In the genomic region with DNA sequence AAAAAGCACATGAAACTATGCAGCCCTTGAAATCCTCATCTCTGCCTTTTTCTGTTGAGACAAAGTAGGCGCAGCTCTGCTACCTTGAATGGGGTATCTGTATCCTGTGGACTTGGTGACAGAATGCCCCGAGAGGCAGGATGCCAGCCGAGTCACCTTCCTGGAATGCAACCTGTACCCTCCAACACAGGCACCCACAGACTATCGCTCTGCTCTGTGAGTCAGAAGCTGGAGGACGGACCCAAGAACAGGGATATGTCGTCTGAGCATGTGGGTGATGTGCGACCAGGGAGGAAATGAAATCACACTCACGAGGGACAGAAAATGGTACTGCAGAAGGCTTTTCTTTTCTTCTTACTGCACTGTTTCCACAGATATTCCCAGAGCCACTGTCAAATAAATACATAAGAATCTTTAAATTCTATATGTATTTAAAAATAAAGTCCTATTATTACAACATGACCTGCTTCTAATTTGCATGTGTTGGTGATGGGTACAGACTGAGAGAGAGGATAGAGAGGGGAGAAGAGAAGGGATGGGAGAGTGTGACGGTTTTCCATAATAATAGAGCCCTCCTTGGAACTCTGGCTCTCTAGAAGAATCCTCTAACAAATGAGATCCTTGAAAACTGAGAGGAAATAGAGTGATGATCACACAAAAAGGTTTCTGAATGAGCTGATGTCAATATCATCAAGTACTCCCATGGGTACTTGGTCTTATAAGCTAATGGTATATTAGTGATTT, we compare ENCODE assay signal across 8 cellular contexts.
DNase-seq lines count a peak whose midpoint lies in the region; ATAC-seq and TF ChIP-seq lines count a peak whose summit lies in the region.

No MANE protein-coding gene starts in this region.

- no peak overlapping the region for H3K4me3 Mint-ChIP-seq in progenitor cell of endocrine pancreas (ENCODE audit: low read depth)

- H3K9me3 ChIP-seq in PC-9 (ENCODE audit: insufficient read depth, low read depth), result no peaks in the 10 kb centered on the region
- no peaks in the 10 kb centered on the region for H3K9me3 ChIP-seq in BE2C
- H3K9me3 ChIP-seq in spleen, result no peaks in the 10 kb centered on the region

- POLR2A ChIA-PET in PC-9 (lab: Charles Lee; ENCODE audit: unreplicated experiment), result interaction anchor here (0.5 to 0.6 kb wide), 3 partner anchors 70 to 215 kb away, joined by 4 to 9 read pairs (median 5); no protein-coding TSS in a partner anchor

- no peak for TF ChIP-seq CTCF in PC-9 (conservative IDR thresholded peaks at IDR 0.05)
- TF ChIP-seq CTCF in coronary artery (IDR thresholded peaks at IDR 0.05), result no peak
- TF ChIP-seq CTCF in BE2C (IDR thresholded peaks at IDR 0.05; ENCODE audit: low read depth, low read length), result no peak
- TF ChIP-seq CTCF in progenitor cell of endocrine pancreas (IDR thresholded peaks at IDR 0.05; ENCODE audit: unreplicated experiment), result no peak
- no peak for TF ChIP-seq CTCF in spleen (IDR thresholded peaks at IDR 0.05 in 8 of 11, conservative IDR thresholded peaks at IDR 0.05 in 3 of 11)

- WGBS in spleen, 5 donors, result 61 to 74% (median 72%) methylated on average over 9 of the region's 9 CpGs

- H3K27me3 ChIP-seq in PC-9 (ENCODE audit: insufficient read depth, low read depth) (no peaks in the 10 kb centered on the region), BE2C (no peaks in the 10 kb centered on the region), spleen (replicated peaks in 1 of 7) (no peaks in the 10 kb centered on the region)

- peak overlapping the region; percentile 58 for H3K4me2 ChIP-seq in PC-9

- H3K27me3 Mint-ChIP-seq in progenitor cell of endocrine pancreas, result no peaks in the 10 kb centered on the region

- no peak overlapping the region for H2AFZ ChIP-seq in PC-9

- H3K4me3 ChIP-seq in PC-9, result no peak overlapping the region
- no peak overlapping the region for H3K4me3 ChIP-seq in coronary artery
- H3K4me3 ChIP-seq in BE2C (ENCODE audit: low read depth, low read length), result no peak overlapping the region
- no peak overlapping the region for H3K4me3 ChIP-seq in spleen

- H3K27ac Mint-ChIP-seq in progenitor cell of endocrine pancreas, result no peak overlapping the region

- peak; percentile 51 for DNase-seq in AG20443 (ENCODE audit: low spot score)
- DNase-seq in PC-9, result peak; percentile 91 to 94
- no peak for DNase-seq in coronary artery (ENCODE audit: low spot score)
- peak; percentile 97 for DNase-seq in renal cortical epithelial cell (ENCODE audit: low read depth)
- DNase-seq in BE2C, result no peak
- DNase-seq in progenitor cell of endocrine pancreas (ENCODE audit: low spot score, unreplicated experiment), result no peak
- DNase-seq in spleen, result no peak

- H3K27ac ChIP-seq in PC-9, result peak overlapping the region; percentile 89
- H3K27ac ChIP-seq in coronary artery, result peak overlapping the region; percentile 38 to 42
- no peak overlapping the region for H3K27ac ChIP-seq in spleen

- no peaks in the 10 kb centered on the region for H3K79me2 ChIP-seq in PC-9 (ENCODE audit: low read depth)

- no peak for ATAC-seq in HG03280 (IDR thresholded peaks at IDR 0.05; ENCODE audit: unreplicated experiment)

- intact Hi-C loops in PC-9 (cut with micrococcal nuclease; ENCODE audit: unreplicated experiment) (loop anchor here (2.0 to 10.0 kb wide), 7 partner anchors 35 to 847 kb away; partner anchors contain the start of genes FOXC1 and WRNIP1), spleen (cut with DNase I; ENCODE audit: low total_unique reads) (no loop called here)

- no peaks in the 10 kb centered on the region for H4K20me1 ChIP-seq in PC-9 (ENCODE audit: insufficient read depth)

- CTCF ChIA-PET in PC-9 (lab: Charles Lee), result no interaction called here

- H3K36me3 Mint-ChIP-seq in progenitor cell of endocrine pancreas (ENCODE audit: insufficient read depth), result no peaks in the 10 kb centered on the region

- H3K9me2 ChIP-seq in PC-9 (ENCODE audit: insufficient read depth), result no peaks in the 10 kb centered on the region

- no peaks in the 10 kb centered on the region for H3K9me3 Mint-ChIP-seq in progenitor cell of endocrine pancreas (ENCODE audit: low read depth)

- peaks cover 3% of the 10 kb centered on the region for H3K4me1 Mint-ChIP-seq in progenitor cell of endocrine pancreas (ENCODE audit: low read depth)

- peaks cover 26% of the 10 kb centered on the region for H3F3A ChIP-seq in PC-9 (ENCODE audit: insufficient read depth, low read depth)

- TF ChIP-seq POLR2A in spleen (IDR thresholded peaks at IDR 0.05), result no peak

- H3K4me1 ChIP-seq in PC-9 (replicated peaks; ENCODE audit: insufficient read depth) (peaks cover 30% of the 10 kb centered on the region), BE2C (no peaks in the 10 kb centered on the region), spleen (no peaks in the 10 kb centered on the region)

- H3K36me3 ChIP-seq in PC-9 (ENCODE audit: low read depth) (no peaks in the 10 kb centered on the region), BE2C (no peaks in the 10 kb centered on the region), spleen (peaks cover 0 to 3% (median 0%) of the 10 kb centered on the region in 6 donors)

- BruUV-seq in PC-9 (replicated peaks; lab: Mats Ljungman, UMichigan), result no TSS peak

Comparison
In these comparisons a context has a peak if more than half of its experiments do, and no peak if none do; other contexts are left out.
1. DNase-seq: peak in AG20443 (single experiment), PC-9 (2 of 2) and renal cortical epithelial cell (single experiment); none in coronary artery (single experiment), BE2C (single experiment), progenitor cell of endocrine pancreas (single experiment) and spleen (single experiment).
2. H3K27ac ChIP-seq: peak in PC-9 (single experiment) and coronary artery (2 of 2); none in spleen (0 of 8).